14 cellular contexts compared by ENCODE assay signal in the genomic region with DNA sequence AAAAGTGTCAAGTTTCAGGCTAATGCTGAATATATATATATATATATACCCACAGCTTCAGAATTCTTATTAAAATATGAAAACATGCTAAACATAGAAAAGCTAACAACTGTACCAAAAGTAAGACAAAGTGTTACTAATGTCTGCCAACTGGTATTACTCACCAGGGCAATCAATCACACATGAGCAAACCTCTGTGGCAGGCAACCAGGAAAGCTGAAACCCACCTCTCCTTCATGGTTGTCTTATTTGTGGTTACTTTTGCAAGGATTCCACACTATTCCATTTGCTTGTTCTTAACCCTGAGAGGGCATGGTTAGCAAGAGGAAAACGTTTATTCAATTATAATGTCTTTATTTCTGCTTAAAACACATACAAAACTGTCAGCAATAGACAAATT.
A peak's percentile ranks its signal among the peaks of the same experiment; 100 is the strongest.
DNase-seq lines count a peak whose midpoint lies in the region; ATAC-seq, FAIRE-seq and TF ChIP-seq lines count a peak whose summit lies in the region.
"Had no signal": no experiment of that assay in that cellular context is flagged by ENCODE, and none has a peak within 500 bp of the region (broad histone marks: within the 10 kb centered on the region; RNA-seq: fewer than 3 reads in every experiment).

No MANE protein-coding gene starts in this region.

- H3K4me3 Mint-ChIP-seq in nephron progenitor cell, result no peak overlapping the region
- H3K4me3 Mint-ChIP-seq: activated T-cell treated with anti-CD3 and anti-CD28 coated beads, Interleukin-2, amount 50 U/mL, for 4 hours; CD4-positive, alpha-beta memory T cell; neural progenitor cell had no signal

- no peak for TF ChIP-seq CTCF in bronchial epithelial cell (IDR thresholded peaks at IDR 0.05; ENCODE audit: insufficient read depth, low read length, severe bottlenecking)
- no peak for TF ChIP-seq CTCF in nephron progenitor cell (IDR thresholded peaks at IDR 0.05)

- no peak for FAIRE-seq in bronchial epithelial cell (lab: Jason Lieb, UNC)
- FAIRE-seq: GM12891 had no signal

- in situ Hi-C loops in Caki2 (cut with HindIII; ENCODE audit: low pct_unique_long_range_greater_than_20kb, low sequenced_read_pairs), result no loop called here

- ATAC-seq in GM21447 (IDR thresholded peaks at IDR 0.05; ENCODE audit: unreplicated experiment), result no peak
- ATAC-seq: activated T-cell treated with anti-CD3 and anti-CD28 coated beads, Interleukin-2, amount 50 U/mL, for 4 hours had no signal

- peak; percentile 26 for DNase-seq in Caki2 (ENCODE audit: low read depth)
- peak; percentile 67 for DNase-seq in MG63
- peak; percentile 71 for DNase-seq in bronchial epithelial cell (ENCODE audit: low read depth)
- DNase-seq in myocyte (ENCODE audit: low read depth), result peak; percentile 93
- no peak for DNase-seq in DMS114 treated with DMSO at 0.1 percent for 48 hours (lab: John Stamatoyannopoulos, UW; ENCODE audit: unreplicated experiment)
- no peak for DNase-seq in nephron progenitor cell
- DNase-seq in activated gamma-delta T cell (lab: John Stamatoyannopoulos, UW), result no peak
- DNase-seq: activated T-cell treated with anti-CD3 and anti-CD28 coated beads, Interleukin-2, amount 50 U/mL, for 4 hours; CD4-positive, alpha-beta memory T cell; esophagus squamous epithelium; NCI-H524 treated with DMSO at 0.1 percent for 48 hours had no signal

- no peak overlapping the region for H3K27ac Mint-ChIP-seq in nephron progenitor cell
- H3K27ac Mint-ChIP-seq: CD4-positive, alpha-beta memory T cell; neural progenitor cell had no signal

- peaks cover 3% of the 10 kb centered on the region for H3K27me3 Mint-ChIP-seq in nephron progenitor cell (ENCODE audit: low read depth, poor library complexity)
- H3K27me3 Mint-ChIP-seq: CD4-positive, alpha-beta memory T cell had no signal

- H3K9me3 Mint-ChIP-seq in nephron progenitor cell, result peaks cover 6% of the 10 kb centered on the region
- H3K9me3 Mint-ChIP-seq: activated T-cell treated with anti-CD3 and anti-CD28 coated beads, Interleukin-2, amount 50 U/mL, for 4 hours; neural progenitor cell had no signal

- H3K9me3 ChIP-seq in MG63, result no peaks in the 10 kb centered on the region
- H3K9me3 ChIP-seq: esophagus squamous epithelium had no signal

- H3K4me3 ChIP-seq in MG63 (no peak overlapping the region), bronchial epithelial cell (ENCODE audit: low read depth, low read length) (no peak overlapping the region)
- H3K4me3 ChIP-seq: esophagus squamous epithelium, neural progenitor cell had no signal

- H3K4me1 Mint-ChIP-seq in nephron progenitor cell, result peaks cover 30% of the 10 kb centered on the region
- H3K4me1 Mint-ChIP-seq: CD4-positive, alpha-beta memory T cell; neural progenitor cell had no signal

- H3K27me3 ChIP-seq in MG63 (no peaks in the 10 kb centered on the region), bronchial epithelial cell (ENCODE audit: control insufficient read depth, insufficient read depth, low read length) (no peaks in the 10 kb centered on the region)
- H3K27me3 ChIP-seq: esophagus squamous epithelium, neural progenitor cell had no signal

- H3K36me3 Mint-ChIP-seq in nephron progenitor cell (ENCODE audit: low read depth), result no peaks in the 10 kb centered on the region
- H3K36me3 Mint-ChIP-seq: CD4-positive, alpha-beta memory T cell; neural progenitor cell had no signal

- H3K36me3 ChIP-seq in MG63 (no peaks in the 10 kb centered on the region), bronchial epithelial cell (ENCODE audit: control insufficient read depth, insufficient read depth, low read length) (no peaks in the 10 kb centered on the region)
- H3K36me3 ChIP-seq: esophagus squamous epithelium, neural progenitor cell had no signal

Comparison
In these comparisons a context has a peak if more than half of its experiments do, and no peak if none do; other contexts are left out.
1. DNase-seq: peak in Caki2 (single experiment), MG63 (single experiment), bronchial epithelial cell (single experiment) and myocyte (single experiment); none in DMS114 treated with DMSO at 0.1 percent for 48 hours (single experiment), nephron progenitor cell (single experiment) and activated gamma-delta T cell (single experiment).